Comparison of ENCODE assay signal across 8 cellular contexts in genomic region chr5:91383027-91383955, GRCh38. TPM values are rescaled to one million over a fixed set of nuclear protein-coding genes. Genes with fewer than 3 reads are reported as not detected.
DNase-seq lines count a peak whose midpoint lies in the region; ATAC-seq, FAIRE-seq and TF ChIP-seq lines count a peak whose summit lies in the region.

Gene ARRDC3 (minus strand): TSS chr5:91383317. CDS start chr5:91383092, 225 bp downstream.

- TF ChIP-seq RAD21 in HepG2 (CRISPR knock-in tag; IDR thresholded peaks at IDR 0.05) = 0 out of 2 replicates have a peak, but pooled peaks have one; percentile 14

- peak; percentile 95 to 100 for TF ChIP-seq POLR2A in HepG2 (IDR thresholded peaks at IDR 0.05; ENCODE audit: insufficient read depth in 1 of 2, low read depth in 2 of 2, low read length in 2 of 2)

- H3K4me2 ChIP-seq in HepG2 (ENCODE audit: low read depth, low read length) = peak within 1 kb of the TSS; percentile 92

- H3K27ac Mint-ChIP-seq in dendritic cell treated with granulocyte-macrophage colony-stimulating factor and Interleukin-4, amounts not matched to agents 40 ng/mL and 50 ng/mL, for 4 days = peak within 1 kb of the TSS; percentile 98

- H3K27ac ChIP-seq in C4-2B = peak within 1 kb of the TSS; percentile 92
- peak within 1 kb of the TSS; percentile 94 for H3K27ac ChIP-seq in HepG2 (ENCODE audit: extremely low read length, insufficient read depth, low read length)

- peak; percentile 42 for FAIRE-seq in HepG2 (lab: Jason Lieb, UNC)

- H3K4me1 Mint-ChIP-seq in dendritic cell treated with granulocyte-macrophage colony-stimulating factor and Interleukin-4, amounts not matched to agents 40 ng/mL and 50 ng/mL, for 4 days (ENCODE audit: low read depth) = peaks cover 15% of the 10 kb centered on the region

- H4K20me1 ChIP-seq in HepG2 (ENCODE audit: insufficient read depth, low read length) = peaks cover 12% of the 10 kb centered on the region; the same call in 1 of the 2 replicates

- peak within 1 kb of the TSS; percentile 77 to 90 (median 79) for H3K4me3 ChIP-seq in HepG2 (replicated peaks in 1 of 3; ENCODE audit: insufficient read depth in 1 of 3, low read depth in 2 of 3, low read length in 3 of 3)

- no peaks in the 10 kb centered on the region for H3K27me3 Mint-ChIP-seq in dendritic cell treated with granulocyte-macrophage colony-stimulating factor and Interleukin-4, amounts not matched to agents 40 ng/mL and 50 ng/mL, for 4 days

- ATAC-seq in GM19372 (IDR thresholded peaks at IDR 0.05; ENCODE audit: low read depth, unreplicated experiment) = peak; percentile 42
- peak; percentile 37 for ATAC-seq in HG03521 (IDR thresholded peaks at IDR 0.05; ENCODE audit: unreplicated experiment)
- peak; percentile 86 for ATAC-seq in HepG2

- H3K36me3 ChIP-seq in HepG2 (replicated peaks in 1 of 2; ENCODE audit: control insufficient read depth in 1 of 2, insufficient read depth in 2 of 2, low read length in 2 of 2) = no peaks in the 10 kb centered on the region

- peaks cover 5% of the 10 kb centered on the region; the same call in 1 of the 2 replicates for H3K4me1 ChIP-seq in HepG2 (ENCODE audit: insufficient read depth, low read length)

- TF ChIP-seq EP300 in HepG2 (IDR thresholded peaks at IDR 0.05; ENCODE audit: low read depth in 2 of 2, low read length in 2 of 2) (no peak; a peak in 2 of 4 replicates), HepG2 (CRISPR knock-in tag; IDR thresholded peaks at IDR 0.05; ENCODE audit: borderline replicate concordance) (no peak)

- DNase-seq in NCI-H774 (lab: John Stamatoyannopoulos, UW) (peak; percentile 96), HepG2 (ENCODE audit: low spot score) (peak; percentile 94)
- peak; percentile 92 to 93 for DNase-seq in activated CD4-positive, alpha-beta T cell treated with anti-CD3 and anti-CD28 coated beads, Interleukin-2, amount 50 U/mL, for 4 hours
- DNase-seq in stimulated activated CD4-positive, alpha-beta T cell treated with anti-CD3 and anti-CD28 coated beads, Interleukin-2, amount 100 ng/mL, for 48 hours = peak; percentile 93 to 96

- CTCF ChIA-PET in HepG2 (lab: Yijun Ruan, JAX; ENCODE audit: low intra/inter-chr PET ratio, low total read pairs) = interaction anchor here (1.6 to 3.6 kb wide), 4 partner anchors 157 to 521 kb away, joined by 7 to 82 read pairs (median 62); no protein-coding TSS in a partner anchor

- H2AFZ ChIP-seq in HepG2 (ENCODE audit: low read length) = peak within 1 kb of the TSS; percentile 79

- peak within 1 kb of the TSS; percentile 89 for H3K9ac ChIP-seq in HepG2 (ENCODE audit: insufficient read depth, low read depth, low read length)

- WGBS in HepG2 (ENCODE audit: low lambda C conversion rate) = under 1% methylated on average over 33 of the region's 49 CpGs

- TF ChIP-seq CTCF in C4-2B (conservative IDR thresholded peaks at IDR 0.05) = no peak
- TF ChIP-seq CTCF in HepG2 (CRISPR knock-in tag; IDR thresholded peaks at IDR 0.05) = no peak; the same call in none of the 2 replicates

- POLR2A ChIA-PET in HepG2 (lab: Yijun Ruan, JAX) = interaction anchor here (0.7 to 2.2 kb wide), 25 partner anchors 11 to 973 kb away, joined by 3 to 13 read pairs (median 4); partner anchors contain the start of genes MBLAC2 and POLR3G

- no peaks in the 10 kb centered on the region; a peak in 2 of 5 replicates for H3K27me3 ChIP-seq in HepG2 (ENCODE audit: control insufficient read depth in 1 of 2, insufficient read depth in 2 of 2, low read length in 2 of 2)

- peak within 1 kb of the TSS; percentile 94 for H3K4me3 Mint-ChIP-seq in dendritic cell treated with granulocyte-macrophage colony-stimulating factor and Interleukin-4, amounts not matched to agents 40 ng/mL and 50 ng/mL, for 4 days

- in situ Hi-C loops in HepG2 (cut with HindIII; ENCODE audit: extremely low pct_ligation_motif_present, low pct_unique_long_range_greater_than_20kb) = loop anchor here (5.0 to 10.0 kb wide), 3 partner anchors 278 to 516 kb away; no protein-coding TSS in a partner anchor

- H3K36me3 Mint-ChIP-seq in dendritic cell treated with granulocyte-macrophage colony-stimulating factor and Interleukin-4, amounts not matched to agents 40 ng/mL and 50 ng/mL, for 4 days (ENCODE audit: low read depth) = peaks cover 33% of the 10 kb centered on the region

- no TSS peak for BruUV-seq in HepG2 (replicated peaks; lab: Mats Ljungman, UMichigan)

- H3K9me3 ChIP-seq in HepG2 (ENCODE audit: low read length) = no peaks in the 10 kb centered on the region

- H3K79me2 ChIP-seq in HepG2 (ENCODE audit: insufficient read depth, low read length) = peaks cover 42% of the 10 kb centered on the region

- intact Hi-C loops in dendritic cell treated with granulocyte-macrophage colony-stimulating factor and Interleukin-4, amounts not matched to agents 40 ng/mL and 50 ng/mL, for 4 days (cut with micrococcal nuclease) = loop anchor here (5.0 to 10.0 kb wide), 4 partner anchors 168 to 448 kb away; no protein-coding TSS in a partner anchor
- intact Hi-C loops in HepG2 (cut with micrococcal nuclease; ENCODE audit: unreplicated experiment) = loop anchor here (5.0 kb wide), 2 partner anchors 436 to 911 kb away; partner anchors contain the start of genes MBLAC2 and POLR3G

- no peaks in the 10 kb centered on the region for H3K9me3 Mint-ChIP-seq in dendritic cell treated with granulocyte-macrophage colony-stimulating factor and Interleukin-4, amounts not matched to agents 40 ng/mL and 50 ng/mL, for 4 days

TF ChIP-seq in HepG2, 621 proteins besides CTCF, POLR2A, EP300 and RAD21 (continues in another document):
- TF ChIP-seq ZNF205 (CRISPR knock-in tag; IDR thresholded peaks at IDR 0.05) = no peak
- peak; percentile 75 for TF ChIP-seq NR2C2 (CRISPR knock-in tag; IDR thresholded peaks at IDR 0.05; ENCODE audit: borderline replicate concordance)
- TF ChIP-seq ZNF749 (CRISPR knock-in tag; IDR thresholded peaks at IDR 0.05; ENCODE audit: borderline replicate concordance) = 0 out of 2 replicates have a peak, but pooled peaks have one; percentile 32
- TF ChIP-seq ZNF775 (CRISPR knock-in tag; IDR thresholded peaks at IDR 0.05; ENCODE audit: borderline replicate concordance) = 0 out of 2 replicates have a peak, but pooled peaks have one; percentile 61
- TF ChIP-seq SUZ12 (IDR thresholded peaks at IDR 0.05; ENCODE audit: low read depth, low read length) = no peak
- peak; percentile 56 for TF ChIP-seq ATF1 (CRISPR knock-in tag; IDR thresholded peaks at IDR 0.05)

RNA-seq across cellular contexts. Expression of gene ARRDC3, which starts in this region (rescaled TPM):
- total RNA-seq in HepG2 (2016; rRNA removed; fragmentation: Illumina TruSeq; extraction: Trizol) = 12.2 and 24.4 TPM in 2 replicates
- 7.8 TPM in 2 replicates for total RNA-seq in HepG2 (2016; cell fraction: cytosol; rRNA removed; fragmentation: Illumina TruSeq; extraction: Trizol; ENCODE audit: low read depth)
- total RNA-seq in HepG2 (2016; cell fraction: insoluble cytoplasmic fraction; rRNA removed; fragmentation: Illumina TruSeq; extraction: Trizol) = 13.5 and 19.6 TPM in 2 replicates
- 11.0 and 11.3 TPM in 2 replicates for total RNA-seq in HepG2 (2016; cell fraction: membrane; rRNA removed; fragmentation: Illumina TruSeq; extraction: Trizol)
- total RNA-seq in HepG2 (2016; cell fraction: nucleus; rRNA removed; fragmentation: Illumina TruSeq; extraction: Trizol) = 46.8 and 50.0 TPM in 2 replicates
- 3.4 and 5.9 TPM in 2 replicates for polyA plus RNA-seq in HepG2 (2011; rRNA removed)
- polyA plus RNA-seq in HepG2 (2011; cell fraction: cytosol; rRNA removed) = 1.0 and 3.5 TPM in 2 replicates
- polyA plus RNA-seq in HepG2 (2011; cell fraction: nucleus; rRNA removed) = 4.1 and 6.4 TPM in 2 replicates
- polyA plus RNA-seq in HepG2 (2012) = 10.9 and 12.8 TPM in 2 replicates
- polyA plus RNA-seq in HepG2 (2016; cell fraction: cytosol; fragmentation: Illumina TruSeq; extraction: Trizol; ENCODE audit: low read depth) = 0.52 and 0.62 TPM in 2 replicates
- 7.6 and 8.4 TPM in 2 replicates for polyA plus RNA-seq in HepG2 (2016; cell fraction: insoluble cytoplasmic fraction; fragmentation: Illumina TruSeq; extraction: Trizol; ENCODE audit: low read depth)
- 2.1 and 2.7 TPM in 2 replicates for polyA plus RNA-seq in HepG2 (2016; cell fraction: membrane; fragmentation: Illumina TruSeq; extraction: Trizol; ENCODE audit: low read depth)
- polyA plus RNA-seq in HepG2 (2016; cell fraction: nucleus; fragmentation: Illumina TruSeq; extraction: Trizol; ENCODE audit: insufficient read depth, low read depth) = 35.7 and 39.1 TPM in 2 replicates
- 10.6 and 28.7 TPM in 2 replicates for polyA minus RNA-seq in HepG2 (2011; rRNA and poly(A)+ RNA removed; ENCODE audit: low replicate concordance)
- 9.8 and 22.2 TPM in 2 replicates for polyA minus RNA-seq in HepG2 (2011; cell fraction: cytosol; rRNA and poly(A)+ RNA removed)
- polyA minus RNA-seq in HepG2 (2011; cell fraction: nucleus; rRNA and poly(A)+ RNA removed) = 15.3 and 23.9 TPM in 2 replicates

Comparison
In these comparisons a context has a peak if more than half of its experiments do, and no peak if none do; other contexts are left out.
1. Peak in every context shown above with its lines: DNase-seq, ATAC-seq, H3K4me3 ChIP-seq and H3K27ac ChIP-seq.